ENCODE assay signal across 9 cellular contexts in the genomic region with DNA sequence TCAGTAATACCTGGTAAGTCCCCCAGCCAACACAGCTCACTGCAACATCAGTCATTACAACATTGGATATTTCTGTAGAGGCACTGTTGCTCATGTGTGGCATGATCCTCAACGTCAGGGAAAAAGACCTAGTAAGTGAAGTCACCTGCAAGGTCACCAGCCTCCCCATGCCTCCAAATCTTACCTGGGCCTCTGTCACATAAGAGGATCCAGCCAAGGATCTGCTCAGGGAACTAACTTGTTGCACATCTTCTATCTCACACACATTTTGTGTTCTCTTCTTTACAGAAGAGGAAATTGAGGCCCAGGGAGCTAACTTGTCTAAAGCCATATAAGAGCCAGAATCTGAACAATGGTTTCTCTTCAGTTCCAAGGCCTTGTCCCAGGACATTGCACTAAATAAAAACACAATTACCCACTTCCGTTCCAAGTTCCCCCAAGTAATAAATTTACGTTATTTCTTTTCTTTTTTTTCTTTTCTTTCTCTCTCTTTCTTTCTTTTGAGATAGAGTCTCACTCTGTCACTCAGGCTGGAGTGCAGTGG. TPM values are rescaled to one million over a fixed set of nuclear protein-coding genes. Genes with fewer than 3 reads are reported as not detected.
DNase-seq lines count a peak whose midpoint lies in the region; ATAC-seq, FAIRE-seq and TF ChIP-seq lines count a peak whose summit lies in the region.
"Had no signal": no experiment of that assay in that cellular context is flagged by ENCODE, and none has a peak within 500 bp of the region (broad histone marks: within the 10 kb centered on the region; RNA-seq: fewer than 3 reads in every experiment).

No MANE protein-coding gene starts in this region.

- peak overlapping the region; percentile 94 for H3K4me3 ChIP-seq in DOHH2 (ENCODE audit: low read length)
- H3K4me3 ChIP-seq in PC-9: peak overlapping the region; percentile 75; the same call in 1 of the 2 replicates
- H3K4me3 ChIP-seq in epithelial cell of esophagus (ENCODE audit: low read length): peak overlapping the region; percentile 76
- H3K4me3 ChIP-seq in psoas muscle: peak overlapping the region; percentile 81

- TF ChIP-seq CTCF in DOHH2 (IDR thresholded peaks at IDR 0.05; ENCODE audit: low read depth, low read length, poor library complexity, severe bottlenecking) (no peak), PC-9 (conservative IDR thresholded peaks at IDR 0.05) (no peak), epithelial cell of esophagus (IDR thresholded peaks at IDR 0.05; ENCODE audit: insufficient read depth, low read depth, low read length, missing control alignments) (no peak), psoas muscle (IDR thresholded peaks at IDR 0.05) (no peak)

- POLR2A ChIA-PET in PC-9 (lab: Charles Lee; ENCODE audit: unreplicated experiment): interaction anchor here (0.6 to 0.8 kb wide), 5 partner anchors 15 to 1386 kb away, joined by 3 to 8 read pairs (median 5); partner anchors contain the start of genes ALDH3A1 and ALDH3A2

- H3K9me2 ChIP-seq in DOHH2 (replicated peaks; ENCODE audit: control insufficient read depth, low read length) (no peaks in the 10 kb centered on the region), PC-9 (ENCODE audit: insufficient read depth) (no peaks in the 10 kb centered on the region)

- ATAC-seq in psoas muscle (no peak), GM21619 (IDR thresholded peaks at IDR 0.05; ENCODE audit: unreplicated experiment) (no peak), HG02938 (IDR thresholded peaks at IDR 0.05; ENCODE audit: unreplicated experiment) (no peak), HG02884 (IDR thresholded peaks at IDR 0.05; ENCODE audit: unreplicated experiment) (no peak)

- H3K27me3 ChIP-seq in DOHH2 (ENCODE audit: control insufficient read depth, low read length): no peaks in the 10 kb centered on the region
- H3K27me3 ChIP-seq in PC-9 (ENCODE audit: insufficient read depth, low read depth): no peaks in the 10 kb centered on the region
- H3K27me3 ChIP-seq in psoas muscle (ENCODE audit: insufficient read depth in 3 of 3, low read length in 2 of 3): no peaks in the 10 kb centered on the region

- H3K4me2 ChIP-seq in DOHH2 (ENCODE audit: low read length) (peak overlapping the region; percentile 95), PC-9 (peak overlapping the region; percentile 86)

- H3K4me1 ChIP-seq in DOHH2 (ENCODE audit: control insufficient read depth, low read length): peaks cover 11% of the 10 kb centered on the region
- H3K4me1 ChIP-seq in PC-9 (replicated peaks; ENCODE audit: insufficient read depth): peaks cover 20% of the 10 kb centered on the region
- H3K4me1 ChIP-seq in psoas muscle: peaks cover 9% of the 10 kb centered on the region

- H3K9me3 ChIP-seq in DOHH2 (ENCODE audit: control insufficient read depth, insufficient read depth, low read length) (no peaks in the 10 kb centered on the region), PC-9 (ENCODE audit: insufficient read depth, low read depth) (no peaks in the 10 kb centered on the region), psoas muscle (no peaks in the 10 kb centered on the region)

- peaks cover 57% of the 10 kb centered on the region for H3K79me2 ChIP-seq in DOHH2 (ENCODE audit: control insufficient read depth, low read length)
- peaks cover 26% of the 10 kb centered on the region for H3K79me2 ChIP-seq in PC-9 (ENCODE audit: low read depth)

- H3F3A ChIP-seq in DOHH2 (ENCODE audit: control insufficient read depth, insufficient read depth) (no peaks in the 10 kb centered on the region), PC-9 (ENCODE audit: insufficient read depth, low read depth) (peaks cover 26% of the 10 kb centered on the region)

- no TSS peak for BruUV-seq in PC-9 (replicated peaks; lab: Mats Ljungman, UMichigan)

- intact Hi-C loops in PC-9 (cut with micrococcal nuclease; ENCODE audit: unreplicated experiment): loop anchor here (2.0 kb wide), 1 partner anchor 15 kb away; the partner anchor contains the start of gene EVPLL
- intact Hi-C loops in psoas muscle (cut with DNase I): no loop called here

- H3K27ac ChIP-seq in DOHH2 (ENCODE audit: low read depth, low read length): no peak overlapping the region
- H3K27ac ChIP-seq in PC-9: no peak overlapping the region
- peak overlapping the region; percentile 80 for H3K27ac ChIP-seq in psoas muscle

- CTCF ChIA-PET in PC-9 (lab: Charles Lee): interaction anchor here (0.6 to 0.7 kb wide), 2 partner anchors 49 to 1082 kb away, joined by 6 to 17 read pairs; no protein-coding TSS in a partner anchor

- DNase-seq in PC-9: no peak
- no peak for DNase-seq in epithelial cell of esophagus (ENCODE audit: low read depth)
- no peak for DNase-seq in psoas muscle
- no peak for DNase-seq in GM12892 (ENCODE audit: insufficient read length)
- DNase-seq: NCI-H526 had no signal

- H3K36me3 ChIP-seq in DOHH2 (ENCODE audit: control insufficient read depth, low read length) (peaks cover 35% of the 10 kb centered on the region), PC-9 (ENCODE audit: low read depth) (no peaks in the 10 kb centered on the region), psoas muscle (ENCODE audit: insufficient read depth in 1 of 2, low read depth in 1 of 2) (peaks cover 0 to 20% of the 10 kb centered on the region in 2 donors)

- no peak for FAIRE-seq in GM12892 (lab: Jason Lieb, UNC)

- H2AFZ ChIP-seq in PC-9: no peak overlapping the region

- 45 to 48% (median 46%) methylated on average over 3 of the region's 3 CpGs for WGBS in psoas muscle, 3 donors

- no peak for TF ChIP-seq POLR2A in GM12892 (IDR thresholded peaks at IDR 0.05; ENCODE audit: low read depth, low read length)

- H4K20me1 ChIP-seq in DOHH2 (ENCODE audit: control insufficient read depth, insufficient read depth, low read depth, low read length): 0 out of 2 replicates have a peak, but pooled peaks cover 2% of the 10 kb centered on the region
- H4K20me1 ChIP-seq in PC-9 (ENCODE audit: insufficient read depth): no peaks in the 10 kb centered on the region

RNA-seq across cellular contexts. Expression of gene SHMT1, which starts 1.4 kb away (rescaled TPM):
- total RNA-seq in PC-9 (2021) (139 and 170 TPM in 2 replicates), psoas muscle (10 to 100 TPM; 11.9 to 15.1 (median 14.4) TPM)
- 10 to 100 TPM in 2 of 3 donors, 1 to 10 TPM in 1; 8.3 to 20.8 (median 12.4) TPM for polyA plus RNA-seq in psoas muscle
- polyA plus RNA-seq in GM12892 (2012; ENCODE audit: missing spikeins): 24.3 TPM

RNA-seq across cellular contexts. Expression of gene EVPLL, which starts 15.7 kb away (rescaled TPM):
- 3.7 and 5.7 TPM in 2 replicates for total RNA-seq in PC-9 (2021)
- total RNA-seq in psoas muscle: not detected
- under 1 TPM in 1 of 3 donors, not detected in 2; 0.03 TPM for polyA plus RNA-seq in psoas muscle
- not detected for polyA plus RNA-seq in GM12892 (2012; ENCODE audit: missing spikeins)

RNA-seq across cellular contexts. Expression of gene SMCR8, which starts 46.8 kb away (rescaled TPM):
- total RNA-seq in PC-9 (2021) (19.5 and 23.8 TPM in 2 replicates), psoas muscle (10 to 100 TPM in 3 of 4 donors, 1 to 10 TPM in 1; 8.0 to 14.4 (median 12.2) TPM)
- 10 to 100 TPM in 1 of 3 donors, 1 to 10 TPM in 2; 3.9 to 23.4 (median 6.8) TPM for polyA plus RNA-seq in psoas muscle
- polyA plus RNA-seq in GM12892 (2012; ENCODE audit: missing spikeins): 7.8 TPM

RNA-seq across cellular contexts. Expression of gene TOP3A, which starts 47.1 kb away (rescaled TPM):
- 51.2 and 52.2 TPM in 2 replicates for total RNA-seq in PC-9 (2021)
- total RNA-seq in psoas muscle: 10 to 100 TPM in 3 of 4 donors, 1 to 10 TPM in 1; 8.8 to 21.3 (median 14.1) TPM
- polyA plus RNA-seq in psoas muscle: 10 to 100 TPM; 10.5 to 24.3 (median 13.6) TPM
- polyA plus RNA-seq in GM12892 (2012; ENCODE audit: missing spikeins): 23.8 TPM
